In genomic region chr16:69494993-69495392, GRCh38 we compare ENCODE assay signal across 8 cellular contexts.
DNase-seq lines count a peak whose midpoint lies in the region; ATAC-seq and TF ChIP-seq lines count a peak whose summit lies in the region.

No MANE protein-coding gene starts in this region.

- CTCF ChIA-PET in BJ (lab: Yijun Ruan, JAX), result interaction anchor here (1.0 kb wide), 1 partner anchor 10 kb away, joined by 3 read pairs; no protein-coding TSS in a partner anchor

- no peak for TF ChIP-seq EP300 in Ishikawa (IDR thresholded peaks at IDR 0.05; ENCODE audit: borderline replicate concordance)

- H3K36me3 ChIP-seq in BJ (ENCODE audit: control insufficient read depth, insufficient read depth, low read length) (no peaks in the 10 kb centered on the region), kidney epithelial cell (ENCODE audit: control insufficient read depth, insufficient read depth, low read length) (no peaks in the 10 kb centered on the region)

- TF ChIP-seq CTCF in BJ (IDR thresholded peaks at IDR 0.05; ENCODE audit: insufficient read depth, low read depth, low read length) (peak; percentile 25; the same call in 1 of the 2 replicates), kidney epithelial cell (IDR thresholded peaks at IDR 0.05; ENCODE audit: insufficient read depth, low read length, poor library complexity, severe bottlenecking) (peak; percentile 43)

- ATAC-seq in HG02759 (IDR thresholded peaks at IDR 0.05; ENCODE audit: unreplicated experiment), result no peak

- H3K27me3 ChIP-seq in BJ (ENCODE audit: control insufficient read depth, insufficient read depth, low read length), result 0 out of 2 replicates have a peak, but pooled peaks cover 1% of the 10 kb centered on the region
- H3K27me3 ChIP-seq in kidney epithelial cell (ENCODE audit: control insufficient read depth, insufficient read depth, low read length), result no peaks in the 10 kb centered on the region

- DNase-seq in BJ (ENCODE audit: low read depth) (no peak), activated T-cell treated with anti-CD3 and anti-CD28 coated beads for 24 hours (ENCODE audit: low read depth) (peak; percentile 11), kidney epithelial cell (ENCODE audit: low read depth) (no peak), HPDE6-E6E7 (ENCODE audit: extremely low spot score) (no peak), NCI-H187 treated with DMSO at 0.1 percent for 48 hours (lab: John Stamatoyannopoulos, UW) (no peak), epidermal melanocyte (ENCODE audit: insufficient read length, low spot score) (no peak)

- H3K4me3 ChIP-seq in BJ (ENCODE audit: low read depth, low read length), result no peak overlapping the region
- no peak overlapping the region for H3K4me3 ChIP-seq in kidney epithelial cell (ENCODE audit: low read depth, low read length)

- peak; percentile 66 for TF ChIP-seq RAD21 in Ishikawa (IDR thresholded peaks at IDR 0.05; ENCODE audit: low read depth)

- POLR2A ChIA-PET in BJ (lab: Charles Lee), result no interaction called here

TF ChIP-seq in Ishikawa, 13 proteins besides CTCF, POLR2A, EP300 and RAD21:
- no peak for TF ChIP-seq CEBPB (IDR thresholded peaks at IDR 0.05)
- TF ChIP-seq CREB1 (IDR thresholded peaks at IDR 0.05; ENCODE audit: low read depth), result no peak
- TF ChIP-seq REST (IDR thresholded peaks at IDR 0.05; ENCODE audit: low read depth), result no peak
- TF ChIP-seq TEAD4 (IDR thresholded peaks at IDR 0.05), result no peak
- TF ChIP-seq TCF12 (IDR thresholded peaks at IDR 0.05; ENCODE audit: low read depth), result 0 out of 2 replicates have a peak, but pooled peaks have one; percentile 18
- no peak for TF ChIP-seq YY1 (IDR thresholded peaks at IDR 0.05; ENCODE audit: low read depth)
